1 cellular context compared by ENCODE assay signal in the genomic region with DNA sequence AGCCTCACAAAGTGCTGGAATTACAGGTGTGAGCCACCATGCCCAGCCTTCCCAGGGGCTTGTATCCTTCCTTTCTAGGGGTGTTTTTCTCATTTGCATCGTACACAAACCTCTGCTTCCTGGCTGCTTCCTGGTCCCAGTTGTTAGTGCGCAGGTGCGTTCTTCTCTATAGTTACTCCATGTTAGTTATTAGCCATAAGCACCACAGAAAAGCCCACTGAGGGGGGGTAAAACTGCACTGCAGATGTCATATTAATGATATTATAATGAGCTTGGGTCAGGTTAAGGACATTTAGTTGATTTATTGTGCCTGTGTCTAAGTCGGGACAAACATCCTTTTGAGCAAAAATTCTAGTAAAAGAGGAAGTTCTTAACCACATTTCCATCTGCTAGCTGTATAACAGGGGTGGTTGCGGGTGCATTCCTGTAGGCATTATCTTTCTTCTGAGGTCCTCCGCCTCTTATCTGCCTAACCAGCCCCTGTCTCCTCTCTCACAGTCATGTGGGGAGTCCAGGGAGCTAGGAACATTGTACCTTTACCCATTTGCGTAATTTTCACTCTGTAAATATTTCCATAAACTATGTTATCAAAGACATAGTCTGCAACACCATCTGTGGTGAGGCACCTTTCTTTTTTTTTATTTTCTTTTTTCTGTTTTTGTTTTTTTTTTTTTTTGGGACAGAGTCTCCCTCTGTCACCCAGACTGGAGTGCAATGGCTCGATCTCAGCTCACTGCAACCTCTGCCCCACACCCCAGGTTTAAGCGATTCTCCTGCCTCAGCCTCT.
TF ChIP-seq lines count a peak whose summit lies in the region.

No MANE protein-coding gene starts in this region.

TF ChIP-seq in K562, 482 proteins besides CTCF, POLR2A, EP300 and RAD21 (continued from another document and continues in another):
- TF ChIP-seq, protein P1, sequence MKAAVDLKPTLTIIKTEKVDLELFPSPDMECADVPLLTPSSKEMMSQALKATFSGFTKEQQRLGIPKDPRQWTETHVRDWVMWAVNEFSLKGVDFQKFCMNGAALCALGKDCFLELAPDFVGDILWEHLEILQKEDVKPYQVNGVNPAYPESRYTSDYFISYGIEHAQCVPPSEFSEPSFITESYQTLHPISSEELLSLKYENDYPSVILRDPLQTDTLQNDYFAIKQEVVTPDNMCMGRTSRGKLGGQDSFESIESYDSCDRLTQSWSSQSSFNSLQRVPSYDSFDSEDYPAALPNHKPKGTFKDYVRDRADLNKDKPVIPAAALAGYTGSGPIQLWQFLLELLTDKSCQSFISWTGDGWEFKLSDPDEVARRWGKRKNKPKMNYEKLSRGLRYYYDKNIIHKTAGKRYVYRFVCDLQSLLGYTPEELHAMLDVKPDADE (conservative IDR thresholded peaks at IDR 0.05; ENCODE audit: control insufficient read depth, low read depth, low read length) = no peak
- TF ChIP-seq HMGXB4 (CRISPR knock-in tag; IDR thresholded peaks at IDR 0.05) (no peak), CEBPB (tag; IDR thresholded peaks at IDR 0.05) (peak; percentile 88), CEBPG (CRISPR knock-in tag; IDR thresholded peaks at IDR 0.05) (peak; percentile 52; the same call in 1 of the 2 replicates), CEBPG (tag; conservative IDR thresholded peaks at IDR 0.05 in 1 of 2, IDR thresholded peaks at IDR 0.05 in 1 of 2) (peak; percentile 67 to 81; a peak in 2 of 4 replicates), NUFIP1 (IDR thresholded peaks at IDR 0.05; ENCODE audit: partially characterized antibody) (no peak), TCFL5 (CRISPR knock-in tag; conservative IDR thresholded peaks at IDR 0.05) (peak; percentile 70; the same call in 1 of the 2 replicates), ZNF140 (CRISPR knock-in tag; IDR thresholded peaks at IDR 0.05) (no peak), ARHGAP35 (IDR thresholded peaks at IDR 0.05; ENCODE audit: partially characterized antibody) (no peak), KHSRP (IDR thresholded peaks at IDR 0.05) (no peak; the same call in 1 of the 2 replicates), BRD4 (IDR thresholded peaks at IDR 0.05) (no peak), ZNF165 (CRISPR knock-in tag; IDR thresholded peaks at IDR 0.05; ENCODE audit: borderline replicate concordance) (0 out of 2 replicates have a peak, but pooled peaks have one; percentile 25), SLC30A9 (CRISPR knock-in tag; IDR thresholded peaks at IDR 0.05) (no peak), EZH2 (IDR thresholded peaks at IDR 0.05; ENCODE audit: borderline replicate concordance, low read depth, low read length) (no peak), TRIM24 (IDR thresholded peaks at IDR 0.05) (peak; percentile 94 to 98), ZNF384 (IDR thresholded peaks at IDR 0.05; ENCODE audit: low read depth, low read length) (peak; percentile 84), CHD1 (IDR thresholded peaks at IDR 0.05; ENCODE audit: low read length) (no peak), SMARCC2 (IDR thresholded peaks at IDR 0.05; ENCODE audit: low read depth) (peak; percentile 98), ZNF12 (CRISPR knock-in tag; IDR thresholded peaks at IDR 0.05) (no peak), ZNF436 (CRISPR knock-in tag; IDR thresholded peaks at IDR 0.05) (no peak), PRPF4 (IDR thresholded peaks at IDR 0.05; ENCODE audit: insufficient read depth, low read depth, low read length, poor library complexity, severe bottlenecking) (no peak), HMG20B (CRISPR knock-in tag; IDR thresholded peaks at IDR 0.05) (no peak), MTF1 (CRISPR knock-in tag; IDR thresholded peaks at IDR 0.05; ENCODE audit: borderline replicate concordance) (no peak), POLR2AphosphoS2 (IDR thresholded peaks at IDR 0.05; ENCODE audit: low read length) (no peak), ZKSCAN1 (IDR thresholded peaks at IDR 0.05; ENCODE audit: low read depth, low read length) (no peak), HMG20A (CRISPR knock-in tag; conservative IDR thresholded peaks at IDR 0.05) (no peak), TAF15 (IDR thresholded peaks at IDR 0.05; ENCODE audit: low read depth, low read length) (no peak), EHMT2 (IDR thresholded peaks at IDR 0.05) (no peak), ZNF277 (CRISPR knock-in tag; IDR thresholded peaks at IDR 0.05; ENCODE audit: borderline replicate concordance) (no peak), ZNF57 (CRISPR knock-in tag; IDR thresholded peaks at IDR 0.05) (no peak), MEIS2 (IDR thresholded peaks at IDR 0.05; ENCODE audit: partially characterized antibody) (peak; percentile 100), ZNF133 (CRISPR knock-in tag; IDR thresholded peaks at IDR 0.05) (no peak), ZNF780A (CRISPR knock-in tag; IDR thresholded peaks at IDR 0.05) (no peak), TSC22D4 (tag; IDR thresholded peaks at IDR 0.05) (no peak), SRSF9 (IDR thresholded peaks at IDR 0.05; ENCODE audit: borderline replicate concordance, low read depth, low read length) (no peak), PYGO2 (tag; IDR thresholded peaks at IDR 0.05) (peak; percentile 85), PATZ1 (CRISPR knock-in tag; IDR thresholded peaks at IDR 0.05; ENCODE audit: borderline replicate concordance) (no peak), PCBP1 (IDR thresholded peaks at IDR 0.05; ENCODE audit: low read depth, low read length, poor library complexity, severe bottlenecking) (no peak)
- TF ChIP-seq, protein P2, sequence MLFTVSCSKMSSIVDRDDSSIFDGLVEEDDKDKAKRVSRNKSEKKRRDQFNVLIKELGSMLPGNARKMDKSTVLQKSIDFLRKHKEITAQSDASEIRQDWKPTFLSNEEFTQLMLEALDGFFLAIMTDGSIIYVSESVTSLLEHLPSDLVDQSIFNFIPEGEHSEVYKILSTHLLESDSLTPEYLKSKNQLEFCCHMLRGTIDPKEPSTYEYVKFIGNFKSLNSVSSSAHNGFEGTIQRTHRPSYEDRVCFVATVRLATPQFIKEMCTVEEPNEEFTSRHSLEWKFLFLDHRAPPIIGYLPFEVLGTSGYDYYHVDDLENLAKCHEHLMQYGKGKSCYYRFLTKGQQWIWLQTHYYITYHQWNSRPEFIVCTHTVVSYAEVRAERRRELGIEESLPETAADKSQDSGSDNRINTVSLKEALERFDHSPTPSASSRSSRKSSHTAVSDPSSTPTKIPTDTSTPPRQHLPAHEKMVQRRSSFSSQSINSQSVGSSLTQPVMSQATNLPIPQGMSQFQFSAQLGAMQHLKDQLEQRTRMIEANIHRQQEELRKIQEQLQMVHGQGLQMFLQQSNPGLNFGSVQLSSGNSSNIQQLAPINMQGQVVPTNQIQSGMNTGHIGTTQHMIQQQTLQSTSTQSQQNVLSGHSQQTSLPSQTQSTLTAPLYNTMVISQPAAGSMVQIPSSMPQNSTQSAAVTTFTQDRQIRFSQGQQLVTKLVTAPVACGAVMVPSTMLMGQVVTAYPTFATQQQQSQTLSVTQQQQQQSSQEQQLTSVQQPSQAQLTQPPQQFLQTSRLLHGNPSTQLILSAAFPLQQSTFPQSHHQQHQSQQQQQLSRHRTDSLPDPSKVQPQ (CRISPR knock-in tag; IDR thresholded peaks at IDR 0.05; ENCODE audit: borderline replicate concordance) = no peak
- TF ChIP-seq, protein P3, sequence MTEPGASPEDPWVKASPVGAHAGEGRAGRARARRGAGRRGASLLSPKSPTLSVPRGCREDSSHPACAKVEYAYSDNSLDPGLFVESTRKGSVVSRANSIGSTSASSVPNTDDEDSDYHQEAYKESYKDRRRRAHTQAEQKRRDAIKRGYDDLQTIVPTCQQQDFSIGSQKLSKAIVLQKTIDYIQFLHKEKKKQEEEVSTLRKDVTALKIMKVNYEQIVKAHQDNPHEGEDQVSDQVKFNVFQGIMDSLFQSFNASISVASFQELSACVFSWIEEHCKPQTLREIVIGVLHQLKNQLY (CRISPR knock-in tag; conservative IDR thresholded peaks at IDR 0.05) = no peak
- TF ChIP-seq, protein P4, sequence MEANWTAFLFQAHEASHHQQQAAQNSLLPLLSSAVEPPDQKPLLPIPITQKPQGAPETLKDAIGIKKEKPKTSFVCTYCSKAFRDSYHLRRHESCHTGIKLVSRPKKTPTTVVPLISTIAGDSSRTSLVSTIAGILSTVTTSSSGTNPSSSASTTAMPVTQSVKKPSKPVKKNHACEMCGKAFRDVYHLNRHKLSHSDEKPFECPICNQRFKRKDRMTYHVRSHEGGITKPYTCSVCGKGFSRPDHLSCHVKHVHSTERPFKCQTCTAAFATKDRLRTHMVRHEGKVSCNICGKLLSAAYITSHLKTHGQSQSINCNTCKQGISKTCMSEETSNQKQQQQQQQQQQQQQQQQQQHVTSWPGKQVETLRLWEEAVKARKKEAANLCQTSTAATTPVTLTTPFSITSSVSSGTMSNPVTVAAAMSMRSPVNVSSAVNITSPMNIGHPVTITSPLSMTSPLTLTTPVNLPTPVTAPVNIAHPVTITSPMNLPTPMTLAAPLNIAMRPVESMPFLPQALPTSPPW (CRISPR knock-in tag; IDR thresholded peaks at IDR 0.05) = peak; percentile 90
- TF ChIP-seq, protein P5, sequence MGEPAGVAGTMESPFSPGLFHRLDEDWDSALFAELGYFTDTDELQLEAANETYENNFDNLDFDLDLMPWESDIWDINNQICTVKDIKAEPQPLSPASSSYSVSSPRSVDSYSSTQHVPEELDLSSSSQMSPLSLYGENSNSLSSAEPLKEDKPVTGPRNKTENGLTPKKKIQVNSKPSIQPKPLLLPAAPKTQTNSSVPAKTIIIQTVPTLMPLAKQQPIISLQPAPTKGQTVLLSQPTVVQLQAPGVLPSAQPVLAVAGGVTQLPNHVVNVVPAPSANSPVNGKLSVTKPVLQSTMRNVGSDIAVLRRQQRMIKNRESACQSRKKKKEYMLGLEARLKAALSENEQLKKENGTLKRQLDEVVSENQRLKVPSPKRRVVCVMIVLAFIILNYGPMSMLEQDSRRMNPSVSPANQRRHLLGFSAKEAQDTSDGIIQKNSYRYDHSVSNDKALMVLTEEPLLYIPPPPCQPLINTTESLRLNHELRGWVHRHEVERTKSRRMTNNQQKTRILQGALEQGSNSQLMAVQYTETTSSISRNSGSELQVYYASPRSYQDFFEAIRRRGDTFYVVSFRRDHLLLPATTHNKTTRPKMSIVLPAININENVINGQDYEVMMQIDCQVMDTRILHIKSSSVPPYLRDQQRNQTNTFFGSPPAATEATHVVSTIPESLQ (CRISPR knock-in tag; IDR thresholded peaks at IDR 0.05) = no peak
- TF ChIP-seq, protein P6, sequence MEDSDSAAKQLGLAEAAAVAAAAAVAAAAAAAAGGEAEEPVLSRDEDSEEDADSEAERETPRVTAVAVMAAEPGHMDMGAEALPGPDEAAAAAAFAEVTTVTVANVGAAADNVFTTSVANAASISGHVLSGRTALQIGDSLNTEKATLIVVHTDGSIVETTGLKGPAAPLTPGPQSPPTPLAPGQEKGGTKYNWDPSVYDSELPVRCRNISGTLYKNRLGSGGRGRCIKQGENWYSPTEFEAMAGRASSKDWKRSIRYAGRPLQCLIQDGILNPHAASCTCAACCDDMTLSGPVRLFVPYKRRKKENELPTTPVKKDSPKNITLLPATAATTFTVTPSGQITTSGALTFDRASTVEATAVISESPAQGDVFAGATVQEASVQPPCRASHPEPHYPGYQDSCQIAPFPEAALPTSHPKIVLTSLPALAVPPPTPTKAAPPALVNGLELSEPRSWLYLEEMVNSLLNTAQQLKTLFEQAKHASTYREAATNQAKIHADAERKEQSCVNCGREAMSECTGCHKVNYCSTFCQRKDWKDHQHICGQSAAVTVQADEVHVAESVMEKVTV (CRISPR knock-in tag; IDR thresholded peaks at IDR 0.05) = no peak
- TF ChIP-seq, protein P7, sequence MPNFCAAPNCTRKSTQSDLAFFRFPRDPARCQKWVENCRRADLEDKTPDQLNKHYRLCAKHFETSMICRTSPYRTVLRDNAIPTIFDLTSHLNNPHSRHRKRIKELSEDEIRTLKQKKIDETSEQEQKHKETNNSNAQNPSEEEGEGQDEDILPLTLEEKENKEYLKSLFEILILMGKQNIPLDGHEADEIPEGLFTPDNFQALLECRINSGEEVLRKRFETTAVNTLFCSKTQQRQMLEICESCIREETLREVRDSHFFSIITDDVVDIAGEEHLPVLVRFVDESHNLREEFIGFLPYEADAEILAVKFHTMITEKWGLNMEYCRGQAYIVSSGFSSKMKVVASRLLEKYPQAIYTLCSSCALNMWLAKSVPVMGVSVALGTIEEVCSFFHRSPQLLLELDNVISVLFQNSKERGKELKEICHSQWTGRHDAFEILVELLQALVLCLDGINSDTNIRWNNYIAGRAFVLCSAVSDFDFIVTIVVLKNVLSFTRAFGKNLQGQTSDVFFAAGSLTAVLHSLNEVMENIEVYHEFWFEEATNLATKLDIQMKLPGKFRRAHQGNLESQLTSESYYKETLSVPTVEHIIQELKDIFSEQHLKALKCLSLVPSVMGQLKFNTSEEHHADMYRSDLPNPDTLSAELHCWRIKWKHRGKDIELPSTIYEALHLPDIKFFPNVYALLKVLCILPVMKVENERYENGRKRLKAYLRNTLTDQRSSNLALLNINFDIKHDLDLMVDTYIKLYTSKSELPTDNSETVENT (CRISPR knock-in tag; IDR thresholded peaks at IDR 0.05) = no peak
